In genomic region chr17:63928172-63928666, GRCh38 we compare ENCODE assay signal across 17 cellular contexts. TPM values are rescaled to one million over a fixed set of nuclear protein-coding genes. Genes with fewer than 3 reads are reported as not detected.
DNase-seq lines count a peak whose midpoint lies in the region; ATAC-seq, FAIRE-seq and TF ChIP-seq lines count a peak whose summit lies in the region.
"Had no signal": no experiment of that assay in that cellular context is flagged by ENCODE, and none has a peak within 500 bp of the region (broad histone marks: within the 10 kb centered on the region; RNA-seq: fewer than 3 reads in every experiment).

No MANE protein-coding gene starts in this region.

- no TSS peak for BruUV-seq in K562 (replicated peaks; lab: Mats Ljungman, UMichigan)

- intact Hi-C loops in activated naive CD4-positive, alpha-beta T cell treated with anti-CD3 and anti-CD28 coated beads for 36 hours (cut with micrococcal nuclease): no loop called here
- intact Hi-C loops in K562 (cut with micrococcal nuclease) (no loop called here), spleen (cut with DNase I; ENCODE audit: low total_unique reads) (loop anchor here (10.0 kb wide), 1 partner anchor 57 kb away; no protein-coding TSS in a partner anchor)

- no peak for FAIRE-seq in K562 (lab: Jason Lieb, UNC)
- FAIRE-seq: H54 had no signal

- H4K20me1 ChIP-seq in K562 (replicated peaks; ENCODE audit: control insufficient read depth, insufficient read depth, low read length): no peaks in the 10 kb centered on the region

- H3K4me2 ChIP-seq in K562 (ENCODE audit: insufficient read depth, low read length): no peak overlapping the region

- TF ChIP-seq CTCF in K562 (IDR thresholded peaks at IDR 0.05 in 2 of 3, conservative IDR thresholded peaks at IDR 0.05 in 1 of 3; ENCODE audit: insufficient read depth in 2 of 3, low read depth in 1 of 3, low read length in 3 of 3) (no peak), spleen (IDR thresholded peaks at IDR 0.05 in 8 of 11, conservative IDR thresholded peaks at IDR 0.05 in 3 of 11) (no peak)

- no peak for TF ChIP-seq EP300 in K562 (IDR thresholded peaks at IDR 0.05; ENCODE audit: low read length)

- no peak for TF ChIP-seq RAD21 in K562 (CRISPR knock-in tag; conservative IDR thresholded peaks at IDR 0.05 in 1 of 2, IDR thresholded peaks at IDR 0.05 in 1 of 2)

- no peak for DNase-seq in activated naive CD4-positive, alpha-beta T cell treated with anti-CD3 and anti-CD28 coated beads for 36 hours
- DNase-seq in activated naive CD4-positive, alpha-beta T cell treated with anti-CD3 and anti-CD28 coated beads, Interleukin-2, amount 10 ng/mL, durations not matched to agents 7 days and 5 days: no peak
- peak; percentile 1 for DNase-seq in HuH-7.5 (ENCODE audit: low spot score)
- no peak for DNase-seq in K562 (ENCODE audit: extremely low read depth in 1 of 4, low spot score in 3 of 4)
- DNase-seq in spleen: peak; percentile 73
- DNase-seq in NCI-H146 (lab: John Stamatoyannopoulos, UW): no peak
- no peak for DNase-seq in stimulated activated CD4-positive, alpha-beta T cell treated with anti-CD3 and anti-CD28 coated beads, Interleukin-15, amount 100 ng/mL, for 24 hours
- no peak for DNase-seq in stimulated activated CD4-positive, alpha-beta T cell treated with anti-CD3 and anti-CD28 coated beads, Interleukin-1b, Interleukin-23, amount 100 ng/mL, for 48 hours
- DNase-seq: DND-41, GF-D8, NCI-H1930, PC-3 had no signal

- CTCF ChIA-PET in activated naive CD4-positive, alpha-beta T cell treated with anti-CD3 and anti-CD28 coated beads for 36 hours (lab: Charles Lee): interaction anchor here (1.1 to 5.5 kb wide), 5 partner anchors 9 to 98 kb away, joined by 3 to 50 read pairs (median 7); partner anchors contain the start of gene GH1
- CTCF ChIA-PET in activated naive CD4-positive, alpha-beta T cell treated with anti-CD3 and anti-CD28 coated beads, Interleukin-2, amount 10 ng/mL, durations not matched to agents 7 days and 5 days (lab: Charles Lee): interaction anchor here (1.1 to 4.3 kb wide), 6 partner anchors 9 to 100 kb away, joined by 3 to 27 read pairs (median 5); partner anchors contain the start of gene GH1
- CTCF ChIA-PET in K562 (lab: Yijun Ruan, JAX; ENCODE audit: low intra/inter-chr PET ratio): no interaction called here

- H3K9ac ChIP-seq in K562 (ENCODE audit: insufficient read depth in 1 of 2, low read depth in 2 of 2, low read length in 2 of 2): no peak overlapping the region; a peak in 1 of 4 replicates

- H3K9me3 ChIP-seq in K562 (replicated peaks; ENCODE audit: control insufficient read depth, insufficient read depth, low read depth, low read length): no peaks in the 10 kb centered on the region
- H3K9me3 ChIP-seq in spleen: no peaks in the 10 kb centered on the region

- no peaks in the 10 kb centered on the region for H3K9me1 ChIP-seq in K562 (ENCODE audit: control insufficient read depth, insufficient read depth, low read length)

- no peak overlapping the region for H3K27ac ChIP-seq in K562 (ENCODE audit: extremely low read depth, low read depth, low read length)
- H3K27ac ChIP-seq in spleen: peak overlapping the region in 7 of 8 donors; percentile 55 to 94 (median 85)
- H3K27ac ChIP-seq: RWPE1 had no signal

- H3K4me1 ChIP-seq in K562 (replicated peaks in 1 of 2; ENCODE audit: control insufficient read depth in 2 of 2, insufficient read depth in 2 of 2, low read length in 2 of 2) (peaks cover 0 to 33% of the 10 kb centered on the region in 2 experiments; a peak in 2 of 5 replicates), spleen (peaks cover 47 to 100% (median 89%) of the 10 kb centered on the region in 6 donors)

- no peaks in the 10 kb centered on the region for H3K27me3 Mint-ChIP-seq in activated naive CD4-positive, alpha-beta T cell treated with anti-CD3 and anti-CD28 coated beads for 36 hours (ENCODE audit: low read depth)
- H3K27me3 Mint-ChIP-seq in activated naive CD4-positive, alpha-beta T cell treated with anti-CD3 and anti-CD28 coated beads, Interleukin-2, amount 10 ng/mL, durations not matched to agents 7 days and 5 days: peaks cover 20% of the 10 kb centered on the region

- POLR2A ChIA-PET in K562 (lab: Yijun Ruan, JAX): interaction anchor here (0.6 kb wide), 1 partner anchor 13 kb away, joined by 3 read pairs; no protein-coding TSS in a partner anchor

- no peak overlapping the region for H3K4me3 Mint-ChIP-seq in activated naive CD4-positive, alpha-beta T cell treated with anti-CD3 and anti-CD28 coated beads for 36 hours
- no peak overlapping the region for H3K4me3 Mint-ChIP-seq in activated naive CD4-positive, alpha-beta T cell treated with anti-CD3 and anti-CD28 coated beads, Interleukin-2, amount 10 ng/mL, durations not matched to agents 7 days and 5 days

- H3K9me3 Mint-ChIP-seq in activated naive CD4-positive, alpha-beta T cell treated with anti-CD3 and anti-CD28 coated beads for 36 hours: no peaks in the 10 kb centered on the region
- H3K9me3 Mint-ChIP-seq in activated naive CD4-positive, alpha-beta T cell treated with anti-CD3 and anti-CD28 coated beads, Interleukin-2, amount 10 ng/mL, durations not matched to agents 7 days and 5 days: no peaks in the 10 kb centered on the region

- H3K27me3 ChIP-seq in K562 (ENCODE audit: control insufficient read depth in 2 of 2, insufficient read depth in 2 of 2, low read length in 2 of 2) (peaks cover 0 to 9% of the 10 kb centered on the region in 2 experiments; a peak in 2 of 5 replicates), spleen (replicated peaks in 1 of 7) (no peaks in the 10 kb centered on the region)

- peaks cover 7% of the 10 kb centered on the region for H3K36me3 Mint-ChIP-seq in activated naive CD4-positive, alpha-beta T cell treated with anti-CD3 and anti-CD28 coated beads for 36 hours (ENCODE audit: low read depth)
- H3K36me3 Mint-ChIP-seq in activated naive CD4-positive, alpha-beta T cell treated with anti-CD3 and anti-CD28 coated beads, Interleukin-2, amount 10 ng/mL, durations not matched to agents 7 days and 5 days: peaks cover 11% of the 10 kb centered on the region

- no peaks in the 10 kb centered on the region for H3K36me3 ChIP-seq in K562 (ENCODE audit: control insufficient read depth, insufficient read depth, low read length)
- H3K36me3 ChIP-seq in spleen: peaks cover 0 to 41% (median 19%) of the 10 kb centered on the region in 6 donors

- WGBS in K562 (ENCODE audit: insufficient coverage, low coverage, missing lambda C conversion rate): 19% methylated on average over 7 of the region's 10 CpGs
- 70 to 86% (median 76%) methylated on average over 8 to 10 of the region's 10 CpGs for WGBS in spleen, 5 donors

- H3K79me2 ChIP-seq in K562 (ENCODE audit: control insufficient read depth, insufficient read depth, low read length): no peaks in the 10 kb centered on the region

- peaks cover 17% of the 10 kb centered on the region for H3K4me1 Mint-ChIP-seq in activated naive CD4-positive, alpha-beta T cell treated with anti-CD3 and anti-CD28 coated beads for 36 hours (ENCODE audit: low read depth)
- peaks cover 29% of the 10 kb centered on the region for H3K4me1 Mint-ChIP-seq in activated naive CD4-positive, alpha-beta T cell treated with anti-CD3 and anti-CD28 coated beads, Interleukin-2, amount 10 ng/mL, durations not matched to agents 7 days and 5 days

- H3K27ac Mint-ChIP-seq in activated naive CD4-positive, alpha-beta T cell treated with anti-CD3 and anti-CD28 coated beads for 36 hours: peak overlapping the region; percentile 41
- no peak overlapping the region for H3K27ac Mint-ChIP-seq in activated naive CD4-positive, alpha-beta T cell treated with anti-CD3 and anti-CD28 coated beads, Interleukin-2, amount 10 ng/mL, durations not matched to agents 7 days and 5 days

- in situ Hi-C loops in K562 (cut with MboI): no loop called here

- TF ChIP-seq POLR2A in K562 (conservative IDR thresholded peaks at IDR 0.05) (no peak), spleen (IDR thresholded peaks at IDR 0.05) (no peak)

- ATAC-seq in K562: no peak
- ATAC-seq: PC-3 had no signal

- no peak overlapping the region for H2AFZ ChIP-seq in K562 (ENCODE audit: low read depth, low read length)

- H3K4me3 ChIP-seq in K562: no peak overlapping the region
- peak overlapping the region in 6 of 8 donors; percentile 59 to 95 (median 74) for H3K4me3 ChIP-seq in spleen

RNA-seq across cellular contexts. Expression of gene CD79B, which starts 3.9 kb away (rescaled TPM):
- total RNA-seq in activated naive CD4-positive, alpha-beta T cell treated with anti-CD3 and anti-CD28 coated beads for 36 hours: 10 to 100 TPM; 24.2 to 24.3 TPM
- not detected in 2 replicates for total RNA-seq in K562 (2011; cell fraction: chromatin; rRNA removed; ENCODE audit: low replicate concordance)
- total RNA-seq in K562 (2011; cell fraction: nucleolus; rRNA removed): not detected in 2 replicates
- total RNA-seq in K562 (2011; cell fraction: nucleoplasm; rRNA removed): 0.59 TPM in 1 of 2 replicates, not detected in the other
- total RNA-seq in K562 (2014; rRNA removed) (not detected in 2 replicates), K562 (2014; rRNA removed; fragmentation: Illumina TruSeq; extraction: Trizol) (0.44 TPM in 1 of 2 replicates, not detected in the other), K562 (2015; rRNA removed; fragmentation: Illumina TruSeq; extraction: Trizol) (not detected in 2 replicates), K562 (2021) (0.38 and 0.62 TPM in 2 replicates), spleen (100 to 1,000 TPM; 149 to 226 (median 192) TPM)
- polyA plus RNA-seq in K562 (2011; rRNA removed) (0.34 and 0.50 TPM in 2 replicates), K562 (2014; fragmentation: Illumina TruSeq; extraction: Trizol) (0.12 and 0.39 TPM in 2 replicates), K562 (2014; fragmentation: Nextera tagmentation; extraction: Ambion mirVana) (under 1 TPM; 0.15 to 0.18 TPM), K562 (2014; rRNA removed) (0.57 TPM in 1 of 2 replicates, not detected in the other), spleen (100 to 1,000 TPM; 386 to 659 (median 624) TPM)
- polyA plus RNA-seq in K562 (2011; cell fraction: cytosol; rRNA removed): 0.36 and 0.80 TPM in 2 replicates
- 0.38 and 0.46 TPM in 2 replicates for polyA plus RNA-seq in K562 (2011; cell fraction: nucleus; rRNA removed)
- 0.86 and 0.99 TPM in 2 replicates for polyA plus RNA-seq in K562 (2012)
- not detected in 2 replicates for polyA minus RNA-seq in K562 (2011; rRNA and poly(A)+ RNA removed)
- polyA minus RNA-seq in K562 (2011; cell fraction: cytosol; rRNA and poly(A)+ RNA removed): not detected in 2 replicates
- polyA minus RNA-seq in K562 (2011; cell fraction: nucleus; rRNA and poly(A)+ RNA removed): not detected in 2 replicates
- total RNA-seq: HT-29, PC-3 had no signal

RNA-seq across cellular contexts. Expression of gene GH1, which starts 9.6 kb away (rescaled TPM):
- not detected for total RNA-seq in activated naive CD4-positive, alpha-beta T cell treated with anti-CD3 and anti-CD28 coated beads for 36 hours
- not detected in 2 replicates for total RNA-seq in K562 (2011; cell fraction: chromatin; rRNA removed; ENCODE audit: low replicate concordance)
- not detected in 2 replicates for total RNA-seq in K562 (2011; cell fraction: nucleolus; rRNA removed)
- not detected in 2 replicates for total RNA-seq in K562 (2011; cell fraction: nucleoplasm; rRNA removed)
- total RNA-seq in K562 (2014; rRNA removed) (not detected in 2 replicates), K562 (2014; rRNA removed; fragmentation: Illumina TruSeq; extraction: Trizol) (not detected in 2 replicates), K562 (2015; rRNA removed; fragmentation: Illumina TruSeq; extraction: Trizol) (not detected in 2 replicates), K562 (2021) (not detected in 2 replicates), spleen (1 to 10 TPM in 2 of 7 donors, under 1 TPM in 3, not detected in 2; 0.47 to 1.4 (median 0.79) TPM)
- polyA plus RNA-seq in K562 (2011; rRNA removed) (not detected in 2 replicates), K562 (2014; fragmentation: Illumina TruSeq; extraction: Trizol) (not detected in 2 replicates), K562 (2014; fragmentation: Nextera tagmentation; extraction: Ambion mirVana) (not detected), K562 (2014; rRNA removed) (not detected in 2 replicates), spleen (1 to 10 TPM in 1 of 3 donors, under 1 TPM in 2; 0.29 to 1.5 (median 0.65) TPM)
- polyA plus RNA-seq in K562 (2011; cell fraction: cytosol; rRNA removed): not detected in 2 replicates
- polyA plus RNA-seq in K562 (2011; cell fraction: nucleus; rRNA removed): not detected in 2 replicates
- polyA plus RNA-seq in K562 (2012): not detected in 2 replicates
- not detected in 2 replicates for polyA minus RNA-seq in K562 (2011; rRNA and poly(A)+ RNA removed)
- polyA minus RNA-seq in K562 (2011; cell fraction: cytosol; rRNA and poly(A)+ RNA removed): not detected in 2 replicates
- not detected in 2 replicates for polyA minus RNA-seq in K562 (2011; cell fraction: nucleus; rRNA and poly(A)+ RNA removed)
- total RNA-seq: HT-29, PC-3, SK-MEL-5 had no signal
- polyA plus RNA-seq: BJ had no signal

RNA-seq across cellular contexts. Expression of gene CSHL1, which starts 17.2 kb away (rescaled TPM):
- not detected for total RNA-seq in activated naive CD4-positive, alpha-beta T cell treated with anti-CD3 and anti-CD28 coated beads for 36 hours
- total RNA-seq in K562 (2011; cell fraction: chromatin; rRNA removed; ENCODE audit: low replicate concordance): not detected in 2 replicates
- not detected in 2 replicates for total RNA-seq in K562 (2011; cell fraction: nucleolus; rRNA removed)
- total RNA-seq in K562 (2011; cell fraction: nucleoplasm; rRNA removed): not detected in 2 replicates
- total RNA-seq in K562 (2014; rRNA removed): not detected in 2 replicates
- total RNA-seq in K562 (2014; rRNA removed; fragmentation: Illumina TruSeq; extraction: Trizol): not detected in 2 replicates
- not detected in 2 replicates for total RNA-seq in K562 (2015; rRNA removed; fragmentation: Illumina TruSeq; extraction: Trizol)
- not detected in 2 replicates for total RNA-seq in K562 (2021)
- not detected in 2 replicates for polyA plus RNA-seq in K562 (2011; rRNA removed)
- not detected in 2 replicates for polyA plus RNA-seq in K562 (2011; cell fraction: cytosol; rRNA removed)
- polyA plus RNA-seq in K562 (2011; cell fraction: nucleus; rRNA removed): not detected in 2 replicates
- polyA plus RNA-seq in K562 (2012): not detected in 2 replicates
- not detected in 2 replicates for polyA plus RNA-seq in K562 (2014; fragmentation: Illumina TruSeq; extraction: Trizol)
- not detected for polyA plus RNA-seq in K562 (2014; fragmentation: Nextera tagmentation; extraction: Ambion mirVana)
- not detected in 2 replicates for polyA plus RNA-seq in K562 (2014; rRNA removed)
- not detected in 2 replicates for polyA minus RNA-seq in K562 (2011; rRNA and poly(A)+ RNA removed)
- polyA minus RNA-seq in K562 (2011; cell fraction: cytosol; rRNA and poly(A)+ RNA removed): not detected in 2 replicates
- polyA minus RNA-seq in K562 (2011; cell fraction: nucleus; rRNA and poly(A)+ RNA removed): not detected in 2 replicates
- not detected for total RNA-seq in spleen
- polyA plus RNA-seq in spleen: under 1 TPM in 1 of 3 donors, not detected in 2; 0.06 TPM
- total RNA-seq: HT-29, PC-3, SK-MEL-5 had no signal
- polyA plus RNA-seq: BJ had no signal

RNA-seq across cellular contexts. Expression of gene CSH1, which starts 31.8 kb away (rescaled TPM):
- not detected for total RNA-seq in activated naive CD4-positive, alpha-beta T cell treated with anti-CD3 and anti-CD28 coated beads for 36 hours
- total RNA-seq in K562 (2011; cell fraction: chromatin; rRNA removed; ENCODE audit: low replicate concordance): not detected in 2 replicates
- not detected in 2 replicates for total RNA-seq in K562 (2011; cell fraction: nucleolus; rRNA removed)
- not detected in 2 replicates for total RNA-seq in K562 (2011; cell fraction: nucleoplasm; rRNA removed)
- total RNA-seq in K562 (2014; rRNA removed) (not detected in 2 replicates), K562 (2014; rRNA removed; fragmentation: Illumina TruSeq; extraction: Trizol) (not detected in 2 replicates), K562 (2015; rRNA removed; fragmentation: Illumina TruSeq; extraction: Trizol) (not detected in 2 replicates), K562 (2021) (not detected in 2 replicates), spleen (not detected)
- polyA plus RNA-seq in K562 (2011; rRNA removed) (not detected in 2 replicates), K562 (2014; fragmentation: Illumina TruSeq; extraction: Trizol) (not detected in 2 replicates), K562 (2014; fragmentation: Nextera tagmentation; extraction: Ambion mirVana) (not detected), K562 (2014; rRNA removed) (not detected in 2 replicates), spleen (not detected)
- not detected in 2 replicates for polyA plus RNA-seq in K562 (2011; cell fraction: cytosol; rRNA removed)
- polyA plus RNA-seq in K562 (2011; cell fraction: nucleus; rRNA removed): not detected in 2 replicates
- 0.25 TPM in 1 of 2 replicates, not detected in the other for polyA plus RNA-seq in K562 (2012)
- polyA minus RNA-seq in K562 (2011; rRNA and poly(A)+ RNA removed): not detected in 2 replicates
- not detected in 2 replicates for polyA minus RNA-seq in K562 (2011; cell fraction: cytosol; rRNA and poly(A)+ RNA removed)
- not detected in 2 replicates for polyA minus RNA-seq in K562 (2011; cell fraction: nucleus; rRNA and poly(A)+ RNA removed)
- total RNA-seq: HT-29, PC-3, SK-MEL-5 had no signal
- polyA plus RNA-seq: BJ had no signal

RNA-seq across cellular contexts. Expression of gene SCN4A, which starts 44.5 kb away (rescaled TPM):
- under 1 TPM; 0.10 to 0.47 TPM for total RNA-seq in activated naive CD4-positive, alpha-beta T cell treated with anti-CD3 and anti-CD28 coated beads for 36 hours
- 2.2 and 9.7 TPM in 2 replicates for total RNA-seq in K562 (2011; cell fraction: chromatin; rRNA removed; ENCODE audit: low replicate concordance)
- total RNA-seq in K562 (2011; cell fraction: nucleolus; rRNA removed): 4.7 and 5.7 TPM in 2 replicates
- 2.8 and 3.1 TPM in 2 replicates for total RNA-seq in K562 (2011; cell fraction: nucleoplasm; rRNA removed)
- 1.6 and 1.8 TPM in 2 replicates for total RNA-seq in K562 (2014; rRNA removed)
- total RNA-seq in K562 (2014; rRNA removed; fragmentation: Illumina TruSeq; extraction: Trizol): 0.73 and 1.4 TPM in 2 replicates
- total RNA-seq in K562 (2015; rRNA removed; fragmentation: Illumina TruSeq; extraction: Trizol): 0.08 and 0.29 TPM in 2 replicates
- 1.1 and 1.4 TPM in 2 replicates for total RNA-seq in K562 (2021)
- 0.50 and 0.60 TPM in 2 replicates for polyA plus RNA-seq in K562 (2011; rRNA removed)
- polyA plus RNA-seq in K562 (2011; cell fraction: cytosol; rRNA removed): 0.21 and 0.37 TPM in 2 replicates
- polyA plus RNA-seq in K562 (2011; cell fraction: nucleus; rRNA removed): 0.91 and 1.9 TPM in 2 replicates
- polyA plus RNA-seq in K562 (2012): 0.78 and 3.2 TPM in 2 replicates
- polyA plus RNA-seq in K562 (2014; fragmentation: Illumina TruSeq; extraction: Trizol): 1.9 and 4.6 TPM in 2 replicates
- polyA plus RNA-seq in K562 (2014; fragmentation: Nextera tagmentation; extraction: Ambion mirVana): 1 to 10 TPM; 1.7 to 2.6 TPM
- 0.54 and 2.1 TPM in 2 replicates for polyA plus RNA-seq in K562 (2014; rRNA removed)
- polyA minus RNA-seq in K562 (2011; rRNA and poly(A)+ RNA removed): 1.5 and 2.6 TPM in 2 replicates
- not detected in 2 replicates for polyA minus RNA-seq in K562 (2011; cell fraction: cytosol; rRNA and poly(A)+ RNA removed)
- 3.4 and 4.6 TPM in 2 replicates for polyA minus RNA-seq in K562 (2011; cell fraction: nucleus; rRNA and poly(A)+ RNA removed)
- total RNA-seq in spleen: 1 to 10 TPM in 5 of 7 donors, under 1 TPM in 2; 0.54 to 4.0 (median 1.3) TPM
- polyA plus RNA-seq in spleen: under 1 TPM; 0.14 to 0.70 (median 0.26) TPM
- total RNA-seq: HT-29, PC-3, SK-MEL-5 had no signal
- polyA plus RNA-seq: BJ had no signal

Comparison
In these comparisons a context has a peak if more than half of its experiments do, and no peak if none do; other contexts are left out.
1. DNase-seq: peak in HuH-7.5 (single experiment) and spleen (single experiment); none in activated naive CD4-positive, alpha-beta T cell treated with anti-CD3 and anti-CD28 coated beads for 36 hours (single experiment), activated naive CD4-positive, alpha-beta T cell treated with anti-CD3 and anti-CD28 coated beads, Interleukin-2, amount 10 ng/mL, durations not matched to agents 7 days and 5 days (single experiment), K562 (0 of 4), NCI-H146 (single experiment), stimulated activated CD4-positive, alpha-beta T cell treated with anti-CD3 and anti-CD28 coated beads, Interleukin-15, amount 100 ng/mL, for 24 hours (single experiment) and stimulated activated CD4-positive, alpha-beta T cell treated with anti-CD3 and anti-CD28 coated beads, Interleukin-1b, Interleukin-23, amount 100 ng/mL, for 48 hours (single experiment).
2. RNA of gene CD79B, which starts 3.9 kb away (total RNA-seq): 149 to 226 TPM in spleen and 24.2 to 24.3 TPM in activated naive CD4-positive, alpha-beta T cell treated with anti-CD3 and anti-CD28 coated beads for 36 hours; 0.38 to 0.62 TPM in K562; every median in the first group is over 10 times any median in the second.